Comparison of ENCODE assay signal across 16 cellular contexts in the genomic region with DNA sequence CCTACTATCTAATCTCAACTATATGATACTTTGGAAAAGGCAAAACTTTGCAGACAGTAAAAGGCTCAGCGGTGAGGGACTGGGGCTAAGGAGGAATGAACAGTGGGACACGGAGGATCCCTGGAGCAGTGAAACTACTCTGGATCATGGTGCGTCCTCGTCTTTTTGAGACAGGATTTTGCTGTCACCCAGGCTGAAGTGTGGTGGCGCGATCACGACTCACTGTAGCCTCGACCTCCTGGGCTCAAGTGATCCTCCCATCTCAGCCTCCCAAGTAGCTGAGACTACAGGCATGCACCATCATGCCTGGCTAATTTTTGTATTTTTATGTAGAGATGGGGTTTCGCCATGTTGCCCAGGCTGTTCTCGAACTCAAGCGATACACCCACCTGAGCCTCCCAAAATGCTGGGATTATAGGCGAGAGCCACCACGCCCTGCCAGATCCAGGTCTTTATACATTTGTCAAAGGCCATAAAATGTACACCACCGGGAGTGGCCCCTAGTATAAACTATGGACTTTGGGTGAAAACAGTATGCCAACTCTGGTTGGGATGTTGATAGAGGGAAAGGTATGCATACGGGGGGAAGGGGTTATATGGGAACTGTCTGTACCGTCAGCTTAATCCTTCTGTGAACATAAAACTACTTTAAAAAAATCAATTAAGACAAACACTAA. TPM values are rescaled to one million over a fixed set of nuclear protein-coding genes. Genes with fewer than 3 reads are reported as not detected.
DNase-seq lines count a peak whose midpoint lies in the region; ATAC-seq and TF ChIP-seq lines count a peak whose summit lies in the region.
"Had no signal": no experiment of that assay in that cellular context is flagged by ENCODE, and none has a peak within 500 bp of the region (broad histone marks: within the 10 kb centered on the region; RNA-seq: fewer than 3 reads in every experiment).

No MANE protein-coding gene starts in this region.

- H3K79me2 ChIP-seq in neural cell (replicated peaks; ENCODE audit: insufficient read depth, low read length), result no peaks in the 10 kb centered on the region

- no peaks in the 10 kb centered on the region for H3K27me3 ChIP-seq in colonic mucosa
- no peaks in the 10 kb centered on the region for H3K27me3 ChIP-seq in neural cell (ENCODE audit: insufficient read depth, low read depth, low read length)
- H3K27me3 ChIP-seq: BLaER1 treated with 17β-estradiol and CSF1 and Interleukin-3, amounts not matched to agents 10 nM and 100 nM had no signal

- TF ChIP-seq EP300 in neural cell (conservative IDR thresholded peaks at IDR 0.05; ENCODE audit: poor library complexity, severe bottlenecking), result no peak

- intact Hi-C loops in colonic mucosa (cut with DNase I), result loop anchor here (5.0 kb wide), 1 partner anchor 56 kb away; no protein-coding TSS in a partner anchor

- H3K4me1 Mint-ChIP-seq in activated naive CD4-positive, alpha-beta T cell treated with anti-CD3 and anti-CD28 coated beads, Interleukin-2, amount 50 U/mL, for 24 hours, result no peaks in the 10 kb centered on the region
- H3K4me1 Mint-ChIP-seq: GM23338 had no signal

- no peaks in the 10 kb centered on the region for H3K27me3 Mint-ChIP-seq in activated naive CD4-positive, alpha-beta T cell treated with anti-CD3 and anti-CD28 coated beads, Interleukin-2, amount 50 U/mL, for 24 hours
- H3K27me3 Mint-ChIP-seq: B cell had no signal

- no peaks in the 10 kb centered on the region for H3K9me3 ChIP-seq in colonic mucosa
- no peaks in the 10 kb centered on the region for H3K9me3 ChIP-seq in neural cell (ENCODE audit: low read length)
- H3K9me3 ChIP-seq: BLaER1 treated with 17β-estradiol and CSF1 and Interleukin-3, amounts not matched to agents 10 nM and 100 nM; Caco-2 had no signal

- no peak overlapping the region for H3K4me3 Mint-ChIP-seq in activated naive CD4-positive, alpha-beta T cell treated with anti-CD3 and anti-CD28 coated beads, Interleukin-2, amount 50 U/mL, for 24 hours
- H3K4me3 Mint-ChIP-seq: B cell, GM23338, HFFc6 had no signal

- peaks cover 2% of the 10 kb centered on the region for H3K4me1 ChIP-seq in colonic mucosa
- H3K4me1 ChIP-seq: Caco-2 had no signal

- H3K36me3 ChIP-seq in colonic mucosa (no peaks in the 10 kb centered on the region), neural cell (ENCODE audit: insufficient read depth, low read length) (no peaks in the 10 kb centered on the region)

- DNase-seq in activated naive CD4-positive, alpha-beta T cell (lab: John Stamatoyannopoulos, UW), result no peak
- peak; percentile 56 for DNase-seq in colonic mucosa
- DNase-seq in GM03348 (ENCODE audit: low spot score), result no peak
- no peak for DNase-seq in SHP77 treated with DMSO at 0.1 percent for 48 hours (lab: John Stamatoyannopoulos, UW)
- DNase-seq: Caco-2, DMS79, GDM1, HCEC 1CT, HFFc6, IMR-90 had no signal

- no peak overlapping the region for H3K4me2 ChIP-seq in neural cell (ENCODE audit: low read length)
- H3K4me2 ChIP-seq: BLaER1 treated with 17β-estradiol and CSF1 and Interleukin-3, amounts not matched to agents 10 nM and 100 nM; GM23338 had no signal

- H2AFZ ChIP-seq in neural cell (ENCODE audit: low read depth, low read length), result no peak overlapping the region
- H2AFZ ChIP-seq: GM23338 had no signal

- no peaks in the 10 kb centered on the region for H3K9me2 ChIP-seq in neural cell (ENCODE audit: insufficient read depth, low read length)

- H3K9me3 Mint-ChIP-seq in activated naive CD4-positive, alpha-beta T cell treated with anti-CD3 and anti-CD28 coated beads, Interleukin-2, amount 50 U/mL, for 24 hours, result no peaks in the 10 kb centered on the region
- H3K9me3 Mint-ChIP-seq: GM23338, HFFc6 had no signal

- H4K20me1 ChIP-seq in neural cell (ENCODE audit: insufficient read depth), result no peaks in the 10 kb centered on the region

- H3K27ac ChIP-seq in colonic mucosa (no peak overlapping the region), neural cell (ENCODE audit: low read length) (no peak overlapping the region)
- H3K27ac ChIP-seq: BLaER1 treated with 17β-estradiol and CSF1 and Interleukin-3, amounts not matched to agents 10 nM and 100 nM had no signal

- TF ChIP-seq RAD21 in neural cell (conservative IDR thresholded peaks at IDR 0.05), result no peak

- H3K9ac ChIP-seq in colonic mucosa (ENCODE audit: low read depth in 2 of 2, low read length in 2 of 2) (no peak overlapping the region), neural cell (ENCODE audit: low read length) (no peak overlapping the region)
- H3K9ac ChIP-seq: BLaER1 treated with 17β-estradiol and CSF1 and Interleukin-3, amounts not matched to agents 10 nM and 100 nM had no signal

- peaks cover 9% of the 10 kb centered on the region for H3K36me3 Mint-ChIP-seq in activated naive CD4-positive, alpha-beta T cell treated with anti-CD3 and anti-CD28 coated beads, Interleukin-2, amount 50 U/mL, for 24 hours

- ATAC-seq in HG02973 (IDR thresholded peaks at IDR 0.05; ENCODE audit: unreplicated experiment), result no peak
- ATAC-seq: GM23338 had no signal

- TF ChIP-seq CTCF in colonic mucosa (IDR thresholded peaks at IDR 0.05) (no peak), neural cell (IDR thresholded peaks at IDR 0.05; ENCODE audit: poor library complexity, severe bottlenecking) (no peak)

- H3K4me3 ChIP-seq in colonic mucosa, result no peak overlapping the region
- H3K4me3 ChIP-seq in neural cell (ENCODE audit: low read length), result no peak overlapping the region
- H3K4me3 ChIP-seq: BLaER1 treated with 17β-estradiol and CSF1 and Interleukin-3, amounts not matched to agents 10 nM and 100 nM; GM23338 had no signal

- H3K27ac Mint-ChIP-seq in activated naive CD4-positive, alpha-beta T cell treated with anti-CD3 and anti-CD28 coated beads, Interleukin-2, amount 50 U/mL, for 24 hours, result peak overlapping the region; percentile 59
- H3K27ac Mint-ChIP-seq: B cell, GM23338, HFFc6 had no signal

- no peaks in the 10 kb centered on the region for H3F3A ChIP-seq in neural cell (ENCODE audit: insufficient read depth, low read length, poor library complexity, severe bottlenecking)

TF ChIP-seq in neural cell, 6 proteins besides CTCF, POLR2A, EP300 and RAD21:
- TF ChIP-seq, protein P1, sequence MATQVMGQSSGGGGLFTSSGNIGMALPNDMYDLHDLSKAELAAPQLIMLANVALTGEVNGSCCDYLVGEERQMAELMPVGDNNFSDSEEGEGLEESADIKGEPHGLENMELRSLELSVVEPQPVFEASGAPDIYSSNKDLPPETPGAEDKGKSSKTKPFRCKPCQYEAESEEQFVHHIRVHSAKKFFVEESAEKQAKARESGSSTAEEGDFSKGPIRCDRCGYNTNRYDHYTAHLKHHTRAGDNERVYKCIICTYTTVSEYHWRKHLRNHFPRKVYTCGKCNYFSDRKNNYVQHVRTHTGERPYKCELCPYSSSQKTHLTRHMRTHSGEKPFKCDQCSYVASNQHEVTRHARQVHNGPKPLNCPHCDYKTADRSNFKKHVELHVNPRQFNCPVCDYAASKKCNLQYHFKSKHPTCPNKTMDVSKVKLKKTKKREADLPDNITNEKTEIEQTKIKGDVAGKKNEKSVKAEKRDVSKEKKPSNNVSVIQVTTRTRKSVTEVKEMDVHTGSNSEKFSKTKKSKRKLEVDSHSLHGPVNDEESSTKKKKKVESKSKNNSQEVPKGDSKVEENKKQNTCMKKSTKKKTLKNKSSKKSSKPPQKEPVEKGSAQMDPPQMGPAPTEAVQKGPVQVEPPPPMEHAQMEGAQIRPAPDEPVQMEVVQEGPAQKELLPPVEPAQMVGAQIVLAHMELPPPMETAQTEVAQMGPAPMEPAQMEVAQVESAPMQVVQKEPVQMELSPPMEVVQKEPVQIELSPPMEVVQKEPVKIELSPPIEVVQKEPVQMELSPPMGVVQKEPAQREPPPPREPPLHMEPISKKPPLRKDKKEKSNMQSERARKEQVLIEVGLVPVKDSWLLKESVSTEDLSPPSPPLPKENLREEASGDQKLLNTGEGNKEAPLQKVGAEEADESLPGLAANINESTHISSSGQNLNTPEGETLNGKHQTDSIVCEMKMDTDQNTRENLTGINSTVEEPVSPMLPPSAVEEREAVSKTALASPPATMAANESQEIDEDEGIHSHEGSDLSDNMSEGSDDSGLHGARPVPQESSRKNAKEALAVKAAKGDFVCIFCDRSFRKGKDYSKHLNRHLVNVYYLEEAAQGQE (IDR thresholded peaks at IDR 0.05; ENCODE audit: borderline replicate concordance), result no peak
- TF ChIP-seq POLR2AphosphoS5 (IDR thresholded peaks at IDR 0.05), result peak; percentile 23

RNA-seq across cellular contexts. Expression of a gene that starts 28.0 kb away (rescaled TPM):
- 1 to 10 TPM; 2.2 to 2.9 TPM for total RNA-seq in colonic mucosa
- 11.5 and 14.2 TPM in 2 replicates for polyA plus RNA-seq in neural cell
- 4.1 TPM in 2 replicates for polyA minus RNA-seq in neural cell
